In the genomic region with DNA sequence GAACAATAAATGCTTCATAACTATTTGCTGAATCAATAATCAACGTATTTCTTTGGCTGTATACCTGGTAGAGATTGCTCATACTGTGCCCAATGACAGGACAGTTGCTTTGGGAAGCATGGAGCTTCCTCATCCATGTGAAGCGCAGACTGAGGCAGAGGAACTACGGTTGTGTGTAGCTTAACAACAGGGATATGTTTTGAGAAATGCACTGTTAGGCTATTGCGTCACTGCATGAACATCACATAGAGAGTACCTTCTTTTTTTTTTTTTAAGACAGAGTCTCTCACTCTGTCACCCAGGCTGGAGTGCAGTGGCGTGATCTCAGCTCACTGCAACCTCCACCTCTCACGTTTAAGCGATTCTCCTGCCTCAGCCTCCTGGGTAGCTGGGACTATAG, we compare ENCODE assay signal across 22 cellular contexts.
"Had no signal": no experiment of that assay in that cellular context is flagged by ENCODE, and none has a peak within 500 bp of the region (broad histone marks: within the 10 kb centered on the region; RNA-seq: fewer than 3 reads in every experiment).

No MANE protein-coding gene starts in this region.

- H3K4me1 ChIP-seq: gastrocnemius medialis, heart left ventricle, psoas muscle, spleen had no signal

- H3K27ac ChIP-seq: gastrocnemius medialis, heart left ventricle, psoas muscle, spleen, WERI-Rb-1 had no signal

- H3K9me3 ChIP-seq: gastrocnemius medialis, heart left ventricle, psoas muscle, spleen had no signal

- H3K4me3 Mint-ChIP-seq: activated CD8-positive, alpha-beta T cell treated with anti-CD3 and anti-CD28 coated beads for 36 hours; activated naive CD8-positive, alpha-beta T cell; activated T-cell treated with anti-CD3 and anti-CD28 coated beads, Interleukin-2, amount 50 U/mL, for 72 hours; brain; central memory CD8-positive, alpha-beta T cell; dendritic cell treated with granulocyte-macrophage colony-stimulating factor and Interleukin-4, amounts not matched to agents 40 ng/mL and 50 ng/mL, for 4 days; immature natural killer cell; neural crest cell; stimulated activated naive CD8-positive, alpha-beta T cell treated with anti-CD3 and anti-CD28 coated beads, Interleukin-15, amount 100 ng/mL, for 72 hours had no signal

- H3K27ac Mint-ChIP-seq: activated CD8-positive, alpha-beta T cell treated with anti-CD3 and anti-CD28 coated beads for 36 hours; activated naive CD8-positive, alpha-beta T cell; activated T-cell treated with anti-CD3 and anti-CD28 coated beads, Interleukin-2, amount 50 U/mL, for 72 hours; brain; dendritic cell treated with granulocyte-macrophage colony-stimulating factor and Interleukin-4, amounts not matched to agents 40 ng/mL and 50 ng/mL, for 4 days; immature natural killer cell; stimulated activated naive CD8-positive, alpha-beta T cell treated with anti-CD3 and anti-CD28 coated beads, Interleukin-15, amount 100 ng/mL, for 72 hours had no signal

- H3K27me3 Mint-ChIP-seq: activated CD8-positive, alpha-beta T cell treated with anti-CD3 and anti-CD28 coated beads for 36 hours; activated naive CD8-positive, alpha-beta T cell; central memory CD8-positive, alpha-beta T cell; dendritic cell treated with granulocyte-macrophage colony-stimulating factor and Interleukin-4, amounts not matched to agents 40 ng/mL and 50 ng/mL, for 4 days; stimulated activated naive CD8-positive, alpha-beta T cell treated with anti-CD3 and anti-CD28 coated beads, Interleukin-15, amount 100 ng/mL, for 72 hours had no signal

- H3K36me3 ChIP-seq: gastrocnemius medialis, WERI-Rb-1 had no signal

- H3K27me3 ChIP-seq: gastrocnemius medialis, heart left ventricle, spleen had no signal

- H3K9me3 Mint-ChIP-seq: activated CD8-positive, alpha-beta T cell treated with anti-CD3 and anti-CD28 coated beads for 36 hours; activated T-cell treated with anti-CD3 and anti-CD28 coated beads, Interleukin-2, amount 50 U/mL, for 72 hours; central memory CD8-positive, alpha-beta T cell; dendritic cell treated with granulocyte-macrophage colony-stimulating factor and Interleukin-4, amounts not matched to agents 40 ng/mL and 50 ng/mL, for 4 days; immature natural killer cell; neural crest cell; stimulated activated naive CD8-positive, alpha-beta T cell treated with anti-CD3 and anti-CD28 coated beads, Interleukin-15, amount 100 ng/mL, for 72 hours had no signal

- DNase-seq: activated CD8-positive, alpha-beta T cell treated with anti-CD3 and anti-CD28 coated beads for 36 hours; activated gamma-delta T cell; activated T-cell treated with anti-CD3 and anti-CD28 coated beads, Interleukin-2, amount 50 U/mL, for 72 hours; effector memory CD4-positive, alpha-beta T cell; gastrocnemius medialis; heart left ventricle; immature natural killer cell; left colon; midbrain; psoas muscle; spleen; stimulated activated CD4-positive, alpha-beta T cell treated with anti-CD3 and anti-CD28 coated beads, Interleukin-1b, Interleukin-23, amount 100 ng/mL, for 48 hours; stimulated activated naive CD8-positive, alpha-beta T cell treated with anti-CD3 and anti-CD28 coated beads, Interleukin-15, amount 100 ng/mL, for 72 hours; T-helper 9 cell; WERI-Rb-1 had no signal

- ATAC-seq: activated CD8-positive, alpha-beta T cell treated with anti-CD3 and anti-CD28 coated beads for 36 hours; activated T-cell treated with anti-CD3 and anti-CD28 coated beads, Interleukin-2, amount 50 U/mL, for 72 hours; gastrocnemius medialis; heart left ventricle; left colon; psoas muscle; sciatic nerve; stimulated activated naive CD8-positive, alpha-beta T cell treated with anti-CD3 and anti-CD28 coated beads, Interleukin-15, amount 100 ng/mL, for 72 hours had no signal

- H3K4me1 Mint-ChIP-seq: brain; central memory CD8-positive, alpha-beta T cell; immature natural killer cell; stimulated activated naive CD8-positive, alpha-beta T cell treated with anti-CD3 and anti-CD28 coated beads, Interleukin-15, amount 100 ng/mL, for 72 hours had no signal

- H3K4me3 ChIP-seq: gastrocnemius medialis, heart left ventricle, lung, psoas muscle, spleen had no signal
